In the genomic region with DNA sequence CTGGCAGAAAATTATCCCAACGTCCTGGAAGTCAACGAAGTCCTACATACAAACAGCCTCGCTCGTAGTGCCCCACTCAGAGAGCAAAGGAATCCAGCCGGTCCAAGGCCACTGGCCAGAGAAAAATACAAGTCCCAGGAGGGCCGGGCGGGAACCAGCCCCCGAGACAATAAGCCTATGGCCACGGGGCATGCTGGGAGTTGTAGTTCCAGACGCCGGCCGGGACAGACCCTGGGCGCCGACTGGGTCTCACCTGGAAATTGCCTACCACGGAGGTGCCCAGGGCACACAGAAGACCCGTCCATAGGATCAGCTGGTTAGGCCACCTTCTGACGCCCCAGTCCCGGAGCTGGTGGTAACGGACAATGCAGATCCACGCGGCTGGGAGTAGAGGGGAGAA, we compare ENCODE assay signal across 10 cellular contexts. TPM values are rescaled to one million over a fixed set of nuclear protein-coding genes. Genes with fewer than 3 reads are reported as not detected.
A peak's percentile ranks its signal among the peaks of the same experiment; 100 is the strongest.
DNase-seq lines count a peak whose midpoint lies in the region; ATAC-seq, FAIRE-seq and TF ChIP-seq lines count a peak whose summit lies in the region.
"Had no signal": no experiment of that assay in that cellular context is flagged by ENCODE, and none has a peak within 500 bp of the region (broad histone marks: within the 10 kb centered on the region; RNA-seq: fewer than 3 reads in every experiment).

No MANE protein-coding gene starts in this region.

- H4K20me1 ChIP-seq in fibroblast of lung (ENCODE audit: control insufficient read depth, extremely low read depth, insufficient read depth, low read length) (no peaks in the 10 kb centered on the region), osteoblast (ENCODE audit: insufficient read depth, low read length) (no peaks in the 10 kb centered on the region)

- H3K27me3 ChIP-seq in fibroblast of lung (ENCODE audit: control insufficient read depth, insufficient read depth, low read length) (peaks cover 5% of the 10 kb centered on the region), osteoblast (ENCODE audit: insufficient read depth, low read length) (no peaks in the 10 kb centered on the region), transverse colon (no peaks in the 10 kb centered on the region)
- H3K27me3 ChIP-seq: ascending aorta, neutrophil had no signal

- intact Hi-C loops in transverse colon (cut with DNase I; ENCODE audit: low total_unique reads): no loop called here

- ATAC-seq in GM18867 (IDR thresholded peaks at IDR 0.05; ENCODE audit: unreplicated experiment): no peak

- DNase-seq in G401 (ENCODE audit: low spot score): peak; percentile 79
- DNase-seq in NCI-H510A treated with DMSO at 0.1 percent for 48 hours (lab: John Stamatoyannopoulos, UW): peak; percentile 38
- DNase-seq in fibroblast of lung (ENCODE audit: low read depth in 2 of 2): peak; percentile 30 to 35
- peak; percentile 95 for DNase-seq in osteoblast (ENCODE audit: insufficient read length, low spot score, missing footprints)
- DNase-seq in GM19239 (ENCODE audit: insufficient read length, low spot score): no peak
- DNase-seq in activated CD4-positive, alpha-beta T cell treated with anti-CD3 and anti-CD28 coated beads, Interleukin-2, amount 50 U/mL, for 48 hours: no peak
- DNase-seq in transverse colon: no peak

- H3K4me1 ChIP-seq in fibroblast of lung (ENCODE audit: control insufficient read depth, extremely low read depth, insufficient read depth, low read length): no peaks in the 10 kb centered on the region
- H3K4me1 ChIP-seq in osteoblast (ENCODE audit: insufficient read depth, low read length): no peaks in the 10 kb centered on the region
- H3K4me1 ChIP-seq in transverse colon: peaks cover 0 to 23% (median 12%) of the 10 kb centered on the region in 4 donors
- H3K4me1 ChIP-seq: ascending aorta had no signal

- no peak for TF ChIP-seq EP300 in transverse colon (IDR thresholded peaks at IDR 0.05; ENCODE audit: low read depth)

- H3K9me3 ChIP-seq in fibroblast of lung (ENCODE audit: control insufficient read depth, insufficient read depth, low read depth, low read length) (no peaks in the 10 kb centered on the region), osteoblast (ENCODE audit: low read depth, low read length) (no peaks in the 10 kb centered on the region), transverse colon (no peaks in the 10 kb centered on the region)
- H3K9me3 ChIP-seq: ascending aorta, neutrophil had no signal

- 63% methylated on average over 21 of the region's 21 CpGs; no CpG with 5 or more reads in 1 of the 2 donors for WGBS in transverse colon (ENCODE audit: low coverage in 1 of 2), 2 donors

- H3K79me2 ChIP-seq in fibroblast of lung (ENCODE audit: control insufficient read depth, insufficient read depth, low read length) (no peaks in the 10 kb centered on the region), osteoblast (ENCODE audit: insufficient read depth, low read length) (no peaks in the 10 kb centered on the region)

- no peak for TF ChIP-seq POLR2A in transverse colon (IDR thresholded peaks at IDR 0.05)

- H3K36me3 ChIP-seq in fibroblast of lung (ENCODE audit: control insufficient read depth, insufficient read depth, low read length) (no peaks in the 10 kb centered on the region), osteoblast (ENCODE audit: insufficient read depth, low read length) (no peaks in the 10 kb centered on the region), transverse colon (no peaks in the 10 kb centered on the region)
- H3K36me3 ChIP-seq: ascending aorta, neutrophil had no signal

- H3K4me2 ChIP-seq in fibroblast of lung (ENCODE audit: extremely low read depth, insufficient read depth, low read length) (no peak overlapping the region), osteoblast (ENCODE audit: insufficient read depth, low read length) (no peak overlapping the region)

- no peak overlapping the region for H3K4me3 ChIP-seq in fibroblast of lung (replicated peaks in 1 of 4; ENCODE audit: control extremely low read depth in 1 of 4, insufficient read depth in 1 of 4, low read depth in 3 of 4, low read length in 4 of 4)
- no peak overlapping the region for H3K4me3 ChIP-seq in osteoblast (ENCODE audit: insufficient read depth, low read length)
- H3K4me3 ChIP-seq in transverse colon: no peak overlapping the region
- H3K4me3 ChIP-seq: ascending aorta had no signal

- TF ChIP-seq CTCF in fibroblast of lung (conservative IDR thresholded peaks at IDR 0.05 in 1 of 2, IDR thresholded peaks at IDR 0.05 in 1 of 2; ENCODE audit: low read depth in 1 of 2, low read length in 2 of 2) (no peak), osteoblast (IDR thresholded peaks at IDR 0.05; ENCODE audit: extremely low read depth, low read depth, low read length) (no peak), transverse colon (IDR thresholded peaks at IDR 0.05) (no peak)

- no peak overlapping the region for H3K9ac ChIP-seq in fibroblast of lung (ENCODE audit: insufficient read depth, low read length)

- H3K27ac ChIP-seq in fibroblast of lung (ENCODE audit: insufficient read depth, low read length): no peak overlapping the region
- H3K27ac ChIP-seq in osteoblast (ENCODE audit: low read depth, low read length): no peak overlapping the region
- H3K27ac ChIP-seq in transverse colon: no peak overlapping the region
- H3K27ac ChIP-seq: ascending aorta, neutrophil had no signal

- in situ Hi-C loops in G401 (cut with HindIII; ENCODE audit: low sequenced_read_pairs) (no loop called here), transverse colon (cut with MboI; ENCODE audit: low pct_ligation_motif_present in 1 of 4, low pct_unique_long_range_greater_than_20kb in 1 of 4, low sequenced_read_pairs in 3 of 4) (no loop called here)

- FAIRE-seq in GM19239 (lab: Jason Lieb, UNC): no peak

- H2AFZ ChIP-seq in fibroblast of lung (ENCODE audit: low read length) (no peak overlapping the region), osteoblast (ENCODE audit: low read length) (peak overlapping the region; percentile 53)

RNA-seq across cellular contexts. Expression of a gene that starts 5.4 kb away (rescaled TPM):
- 1.9 TPM in 1 of 2 replicates, not detected in the other for total RNA-seq in G401 (2014; rRNA removed; shearing (Covaris generic))
- total RNA-seq in fibroblast of lung: not detected in 2 replicates
- polyA plus RNA-seq in fibroblast of lung: not detected in 2 replicates
- not detected in 2 replicates for polyA plus RNA-seq in fibroblast of lung (2012)
- not detected in 2 replicates for polyA minus RNA-seq in fibroblast of lung (ENCODE audit: low replicate concordance)
- total RNA-seq in osteoblast: under 0.01 and 0.29 TPM in 2 replicates
- 100 to 1,000 TPM in 1 of 4 donors, 10 to 100 TPM in 3; 26.5 to 135 (median 57.4) TPM for total RNA-seq in transverse colon
- total RNA-seq: ascending aorta had no signal

RNA-seq across cellular contexts. Expression of a gene that starts 19.9 kb away (rescaled TPM):
- total RNA-seq in G401 (2014; rRNA removed; shearing (Covaris generic)): 17.7 and 20.8 TPM in 2 replicates
- total RNA-seq in fibroblast of lung: 4.1 and 4.6 TPM in 2 replicates
- polyA plus RNA-seq in fibroblast of lung: 1.9 and 2.5 TPM in 2 replicates
- polyA plus RNA-seq in fibroblast of lung (2012): 1.8 and 2.0 TPM in 2 replicates
- 0.39 and 1.0 TPM in 2 replicates for polyA minus RNA-seq in fibroblast of lung (ENCODE audit: low replicate concordance)
- 9.7 and 10.9 TPM in 2 replicates for total RNA-seq in osteoblast
- 10 to 100 TPM; 27.8 to 80.8 (median 31.3) TPM for total RNA-seq in transverse colon

RNA-seq across cellular contexts. Expression of a gene that starts 34.7 kb away (rescaled TPM):
- total RNA-seq in G401 (2014; rRNA removed; shearing (Covaris generic)): 5.8 TPM in 2 replicates
- under 0.01 and 0.17 TPM in 2 replicates for total RNA-seq in fibroblast of lung
- polyA plus RNA-seq in fibroblast of lung: 0.03 and 0.14 TPM in 2 replicates
- 0.12 TPM in 1 of 2 replicates, not detected in the other for polyA plus RNA-seq in fibroblast of lung (2012)
- polyA minus RNA-seq in fibroblast of lung (ENCODE audit: low replicate concordance): not detected in 2 replicates
- total RNA-seq in osteoblast: not detected in 2 replicates
- total RNA-seq in transverse colon: 10 to 100 TPM in 3 of 4 donors, 1 to 10 TPM in 1; 4.0 to 58.7 (median 21.0) TPM
- total RNA-seq: ascending aorta had no signal

RNA-seq across cellular contexts. Expression of a gene that starts 36.0 kb away (rescaled TPM):
- 8.9 and 18.3 TPM in 2 replicates for total RNA-seq in G401 (2014; rRNA removed; shearing (Covaris generic))
- total RNA-seq in fibroblast of lung: 3.9 and 5.1 TPM in 2 replicates
- 5.1 and 8.4 TPM in 2 replicates for polyA plus RNA-seq in fibroblast of lung
- polyA plus RNA-seq in fibroblast of lung (2012): 3.2 and 4.5 TPM in 2 replicates
- polyA minus RNA-seq in fibroblast of lung (ENCODE audit: low replicate concordance): 5.6 TPM in 2 replicates
- total RNA-seq in osteoblast: 1.8 and 4.0 TPM in 2 replicates
- total RNA-seq in transverse colon: 10 to 100 TPM in 1 of 4 donors, 1 to 10 TPM in 3; 1.4 to 17.6 (median 4.7) TPM

RNA-seq across cellular contexts. Expression of a gene that starts 39.9 kb away (rescaled TPM):
- total RNA-seq in G401 (2014; rRNA removed; shearing (Covaris generic)): 74.4 and 89.1 TPM in 2 replicates
- total RNA-seq in fibroblast of lung (19.8 and 21.5 TPM in 2 replicates), osteoblast (20.6 and 26.4 TPM in 2 replicates), transverse colon (10 to 100 TPM in 3 of 4 donors, 1 to 10 TPM in 1; 4.5 to 98.7 (median 27.0) TPM)
- polyA plus RNA-seq in fibroblast of lung: 12.5 and 15.8 TPM in 2 replicates
- 26.9 and 42.7 TPM in 2 replicates for polyA plus RNA-seq in fibroblast of lung (2012)
- 20.4 and 22.7 TPM in 2 replicates for polyA minus RNA-seq in fibroblast of lung (ENCODE audit: low replicate concordance)

Comparison
In these comparisons a context has a peak if more than half of its experiments do, and no peak if none do; other contexts are left out.
1. DNase-seq: peak in G401 (single experiment), NCI-H510A treated with DMSO at 0.1 percent for 48 hours (single experiment), fibroblast of lung (2 of 2) and osteoblast (single experiment); none in GM19239 (single experiment), activated CD4-positive, alpha-beta T cell treated with anti-CD3 and anti-CD28 coated beads, Interleukin-2, amount 50 U/mL, for 48 hours (0 of 2) and transverse colon (single experiment).